In genomic region chr4:170089274-170089742, GRCh38 we compare ENCODE assay signal across 8 cellular contexts. TPM values are rescaled to one million over a fixed set of nuclear protein-coding genes. Genes with fewer than 3 reads are reported as not detected.
DNase-seq lines count a peak whose midpoint lies in the region; ATAC-seq and TF ChIP-seq lines count a peak whose summit lies in the region.

No MANE protein-coding gene starts in this region.

- H3K36me3 ChIP-seq in HCT116 (ENCODE audit: control insufficient read depth in 1 of 2, insufficient read depth in 2 of 2, low read length in 2 of 2) (peaks cover 16 to 20% of the 10 kb centered on the region in 2 experiments; a peak in 3 of 4 replicates), breast epithelium (no peaks in the 10 kb centered on the region), spleen (no peaks in the 10 kb centered on the region)

- no peaks in the 10 kb centered on the region for H3K27me3 ChIP-seq in HCT116 (ENCODE audit: insufficient read depth, low read length)
- H3K27me3 ChIP-seq in breast epithelium, result no peaks in the 10 kb centered on the region
- peaks cover 0 to 46% (median 12%) of the 10 kb centered on the region in 7 donors for H3K27me3 ChIP-seq in spleen (replicated peaks in 1 of 7)

- peak overlapping the region; percentile 73 to 94 for H3K4me3 ChIP-seq in HCT116 (replicated peaks in 1 of 2; ENCODE audit: low read depth in 1 of 2, low read length in 2 of 2)
- peak overlapping the region; percentile 53 to 83 (median 63) for H3K4me3 ChIP-seq in breast epithelium
- peak overlapping the region; percentile 38 to 71 (median 46) for H3K4me3 ChIP-seq in spleen

- RAD21 ChIA-PET in HCT116 (lab: Charles Lee; ENCODE audit: low non-redundant PET in 1 of 2, low total read pairs in 2 of 2, uncharacterized antibody in 2 of 2, unreplicated experiment in 2 of 2), result interaction anchor here in 1 of 2 experiments (0.6 kb wide), 1 partner anchor 401 kb away, joined by 3 read pairs; no protein-coding TSS in a partner anchor

- H3K9ac ChIP-seq in HCT116 (ENCODE audit: low read length), result peak overlapping the region; percentile 82

- H2AFZ ChIP-seq in HCT116 (ENCODE audit: low read depth, low read length, poor library complexity, severe bottlenecking), result peak overlapping the region; percentile 44

- no peaks in the 10 kb centered on the region for H3K9me3 ChIP-seq in HCT116 (ENCODE audit: control insufficient read depth in 1 of 2, insufficient read depth in 1 of 2, low read depth in 1 of 2, low read length in 2 of 2)
- no peaks in the 10 kb centered on the region for H3K9me3 ChIP-seq in breast epithelium
- no peaks in the 10 kb centered on the region for H3K9me3 ChIP-seq in spleen

- intact Hi-C loops in HCT116 (cut with micrococcal nuclease) (loop anchor here (5.0 kb wide), 1 partner anchor 277 kb away; no protein-coding TSS in a partner anchor), breast epithelium (cut with DNase I; ENCODE audit: low total_unique reads) (no loop called here), spleen (cut with DNase I; ENCODE audit: low total_unique reads) (no loop called here)

- CTCF ChIA-PET in HCT116 (lab: Charles Lee), result interaction anchor here (1.4 kb wide), 1 partner anchor 476 kb away, joined by 4 read pairs; no protein-coding TSS in a partner anchor

- H3K4me1 ChIP-seq in HCT116 (ENCODE audit: control insufficient read depth in 1 of 2, insufficient read depth in 2 of 2, low read length in 2 of 2) (peaks cover 9 to 20% of the 10 kb centered on the region in 2 experiments), breast epithelium (no peaks in the 10 kb centered on the region), spleen (peaks cover 4 to 16% (median 12%) of the 10 kb centered on the region in 6 donors)

- H3K4me2 ChIP-seq in HCT116 (ENCODE audit: low read length), result peak overlapping the region; percentile 99

- POLR2A ChIA-PET in HCT116 (lab: Charles Lee), result no interaction called here

- no peaks in the 10 kb centered on the region for H3K9me2 ChIP-seq in HCT116 (ENCODE audit: insufficient read depth)

- peaks cover 10% of the 10 kb centered on the region for H3K79me2 ChIP-seq in HCT116 (ENCODE audit: insufficient read depth, low read length)

- no peak for TF ChIP-seq RAD21 in HCT116 (IDR thresholded peaks at IDR 0.05; ENCODE audit: low read depth)

- TF ChIP-seq POLR2A in HCT116 (IDR thresholded peaks at IDR 0.05; ENCODE audit: borderline replicate concordance, extremely low read depth, insufficient read depth, insufficient read length), result no peak
- no peak for TF ChIP-seq POLR2A in breast epithelium (IDR thresholded peaks at IDR 0.05)
- TF ChIP-seq POLR2A in spleen (IDR thresholded peaks at IDR 0.05), result no peak

- TF ChIP-seq CTCF in HCT116 (IDR thresholded peaks at IDR 0.05 in 2 of 3, conservative IDR thresholded peaks at IDR 0.05 in 1 of 3; ENCODE audit: borderline replicate concordance in 1 of 3, insufficient read depth in 1 of 3, low read depth in 2 of 3, low read length in 2 of 3) (0 out of 6 replicates have a peak, but pooled peaks of 1 of the 3 experiments have one; percentile 13), breast epithelium (IDR thresholded peaks at IDR 0.05) (no peak), spleen (IDR thresholded peaks at IDR 0.05 in 8 of 11, conservative IDR thresholded peaks at IDR 0.05 in 3 of 11) (no peak)

- no peaks in the 10 kb centered on the region for H4K20me1 ChIP-seq in HCT116 (ENCODE audit: insufficient read depth)

- 1 to 2% (median 2%) methylated on average over 16 to 21 of the region's 21 CpGs for WGBS in spleen, 5 donors

- ATAC-seq in HCT116 (peak; percentile 52), GM18520 (IDR thresholded peaks at IDR 0.05; ENCODE audit: unreplicated experiment) (no peak)

- DNase-seq in COR-L47 (lab: John Stamatoyannopoulos, UW) (peak; percentile 54), HCT116 (ENCODE audit: low read depth, low spot score) (no peak), NCI-H460 (ENCODE audit: extremely low read depth, low read depth) (peak; percentile 15), breast epithelium (ENCODE audit: low spot score in 2 of 2) (no peak), islet precursor cell (peak; percentile 80), spleen (no peak)
- no peak for DNase-seq in stimulated activated CD4-positive, alpha-beta T cell treated with anti-CD3 and anti-CD28 coated beads, Interleukin-2, amount 100 ng/mL, for 24 hours

- H3K27ac ChIP-seq in HCT116 (ENCODE audit: low read depth, low read length) (peak overlapping the region; percentile 54), breast epithelium (peak overlapping the region in 1 of 2 donors; percentile 64), spleen (peak overlapping the region in 4 of 8 donors; percentile 29 to 59 (median 49))

- BruUV-seq in HCT116 (replicated peaks; lab: Mats Ljungman, UMichigan), result no TSS peak

TF ChIP-seq in HCT116, 20 proteins besides CTCF, POLR2A, EP300 and RAD21:
- TF ChIP-seq CEBPB (IDR thresholded peaks at IDR 0.05; ENCODE audit: low read depth), result no peak

RNA-seq across cellular contexts. Expression of gene AADAT, which starts 0.4 kb away (rescaled TPM):
- total RNA-seq in HCT116 (2021; ENCODE audit: unreplicated experiment) (15.4 TPM), breast epithelium (1 to 10 TPM; 5.6 to 6.2 (median 5.9) TPM), spleen (1 to 10 TPM in 5 of 7 donors, under 1 TPM in 2; 0.92 to 5.0 (median 2.0) TPM)
- 3.6 and 5.7 TPM in 2 replicates for polyA plus RNA-seq in HCT116 (2012)
- 10.7 and 14.5 TPM in 2 replicates for total RNA-seq in NCI-H460 (2014; rRNA removed; shearing (Covaris generic))
- 14.5 and 15.9 TPM in 2 replicates for polyA plus RNA-seq in NCI-H460 (2014; cell fraction: nucleus; rRNA removed)
- polyA plus RNA-seq in spleen, result 1 to 10 TPM in 2 of 3 donors, under 1 TPM in 1; 0.89 to 1.3 (median 1.2) TPM

Comparison
In these comparisons a context has a peak if more than half of its experiments do, and no peak if none do; other contexts are left out.
1. DNase-seq: peak in COR-L47 (single experiment), NCI-H460 (single experiment) and islet precursor cell (single experiment); none in HCT116 (single experiment), breast epithelium (0 of 2), spleen (single experiment) and stimulated activated CD4-positive, alpha-beta T cell treated with anti-CD3 and anti-CD28 coated beads, Interleukin-2, amount 100 ng/mL, for 24 hours (0 of 2).
2. Peak in every context shown above with its lines, with median percentiles within 50 percentile points of each other: H3K4me3 ChIP-seq.